ENCODE assay signal across 23 cellular contexts in genomic region chr4:115780268-115780667, GRCh38.
DNase-seq lines count a peak whose midpoint lies in the region; ATAC-seq, FAIRE-seq and TF ChIP-seq lines count a peak whose summit lies in the region.
"Had no signal": no experiment of that assay in that cellular context is flagged by ENCODE, and none has a peak within 500 bp of the region (broad histone marks: within the 10 kb centered on the region; RNA-seq: fewer than 3 reads in every experiment).

No MANE protein-coding gene starts in this region.

- H3K36me3 ChIP-seq in HepG2 (replicated peaks in 1 of 2; ENCODE audit: control insufficient read depth in 1 of 2, insufficient read depth in 2 of 2, low read length in 2 of 2) (no peaks in the 10 kb centered on the region), right lobe of liver (no peaks in the 10 kb centered on the region), lower lobe of right lung (no peaks in the 10 kb centered on the region)
- H3K36me3 ChIP-seq: BLaER1 had no signal

- 34% methylated on average over 4 of the region's 4 CpGs for WGBS in HepG2 (ENCODE audit: low lambda C conversion rate)
- WGBS in right lobe of liver (ENCODE audit: insufficient coverage, low coverage, low lambda C conversion rate, missing lambda C conversion rate), result 45% methylated on average over 4 of the region's 4 CpGs

- no peak for ATAC-seq in HepG2
- no peak for ATAC-seq in right lobe of liver
- no peak for ATAC-seq in lower lobe of right lung
- no peak for ATAC-seq in GM19397 (IDR thresholded peaks at IDR 0.05; ENCODE audit: unreplicated experiment)
- no peak for ATAC-seq in HG02623 (IDR thresholded peaks at IDR 0.05; ENCODE audit: unreplicated experiment)
- ATAC-seq: A549; CD8-positive, alpha-beta T cell; Right ventricle myocardium inferior had no signal

- H3K27me3 ChIP-seq in HepG2 (ENCODE audit: control insufficient read depth in 1 of 2, insufficient read depth in 2 of 2, low read length in 2 of 2), result no peaks in the 10 kb centered on the region
- H3K27me3 ChIP-seq in right lobe of liver, result no peaks in the 10 kb centered on the region
- no peaks in the 10 kb centered on the region for H3K27me3 ChIP-seq in lower lobe of right lung (ENCODE audit: low read depth)
- H3K27me3 ChIP-seq: BLaER1 had no signal

- H3K4me2 ChIP-seq in HepG2 (ENCODE audit: low read depth, low read length), result no peak overlapping the region
- H3K4me2 ChIP-seq: A549 had no signal

- TF ChIP-seq POLR2A in HepG2 (IDR thresholded peaks at IDR 0.05; ENCODE audit: insufficient read depth in 1 of 2, low read depth in 2 of 2, low read length in 2 of 2) (no peak), right lobe of liver (IDR thresholded peaks at IDR 0.05) (no peak)

- H3K79me2 ChIP-seq in HepG2 (ENCODE audit: insufficient read depth, low read length), result no peaks in the 10 kb centered on the region

- no peak overlapping the region for H3K4me3 ChIP-seq in HepG2 (replicated peaks in 1 of 3; ENCODE audit: insufficient read depth in 1 of 3, low read depth in 2 of 3, low read length in 3 of 3)
- H3K4me3 ChIP-seq in right lobe of liver, result no peak overlapping the region
- H3K4me3 ChIP-seq in LNCaP clone FGC (ENCODE audit: low read depth, low read length), result no peak overlapping the region
- H3K4me3 ChIP-seq in lower lobe of right lung, result no peak overlapping the region
- H3K4me3 ChIP-seq: A549, BLaER1 had no signal

- FAIRE-seq in HepG2 (lab: Jason Lieb, UNC), result no peak
- FAIRE-seq: A549, GM12892, GM18507, RCC 7860 had no signal

- no peak for DNase-seq in HepG2 (ENCODE audit: low spot score)
- DNase-seq in right lobe of liver, result no peak
- DNase-seq in LNCaP clone FGC (ENCODE audit: low read depth), result no peak
- DNase-seq in lower lobe of right lung, result no peak
- no peak for DNase-seq in mesenteric fat pad (ENCODE audit: low spot score)
- DNase-seq: Calu3; CD8-positive, alpha-beta T cell; DMS53; HFFc6; IMR-90; NCI-H1105 treated with DMSO at 0.1 percent for 48 hours; NCI-H187; NCI-H226; NCI-H524 treated with DMSO at 0.1 percent for 48 hours had no signal

- intact Hi-C loops in HepG2 (cut with micrococcal nuclease; ENCODE audit: unreplicated experiment), result no loop called here
- intact Hi-C loops in right lobe of liver (cut with DNase I), result no loop called here
- intact Hi-C loops in lower lobe of right lung (cut with DNase I), result no loop called here

- H3K9ac ChIP-seq in HepG2 (ENCODE audit: insufficient read depth, low read depth, low read length), result no peak overlapping the region
- H3K9ac ChIP-seq: BLaER1 had no signal

- no peak overlapping the region for H2AFZ ChIP-seq in HepG2 (ENCODE audit: low read length)

- POLR2A ChIA-PET in HepG2 (lab: Yijun Ruan, JAX), result no interaction called here

- no TSS peak for BruUV-seq in HepG2 (replicated peaks; lab: Mats Ljungman, UMichigan)

- TF ChIP-seq EP300 in HepG2 (IDR thresholded peaks at IDR 0.05; ENCODE audit: low read depth in 2 of 2, low read length in 2 of 2) (no peak), HepG2 (CRISPR knock-in tag; IDR thresholded peaks at IDR 0.05; ENCODE audit: borderline replicate concordance) (no peak)

- H3K9me3 ChIP-seq in HepG2 (ENCODE audit: low read length), result no peaks in the 10 kb centered on the region
- H3K9me3 ChIP-seq in right lobe of liver, result no peaks in the 10 kb centered on the region
- H3K9me3 ChIP-seq in lower lobe of right lung, result no peaks in the 10 kb centered on the region
- H3K9me3 ChIP-seq: A549, BLaER1 had no signal

- H3K4me1 ChIP-seq in HepG2 (ENCODE audit: insufficient read depth, low read length) (no peaks in the 10 kb centered on the region), right lobe of liver (no peaks in the 10 kb centered on the region), lower lobe of right lung (no peaks in the 10 kb centered on the region)
- H3K4me1 ChIP-seq: A549 had no signal

- CTCF ChIA-PET in HepG2 (lab: Yijun Ruan, JAX; ENCODE audit: low intra/inter-chr PET ratio, low total read pairs), result no interaction called here

- H4K20me1 ChIP-seq in HepG2 (ENCODE audit: insufficient read depth, low read length), result no peaks in the 10 kb centered on the region
- H4K20me1 ChIP-seq: BLaER1 had no signal

- TF ChIP-seq CTCF in HepG2 (CRISPR knock-in tag; IDR thresholded peaks at IDR 0.05) (no peak), right lobe of liver (IDR thresholded peaks at IDR 0.05) (no peak), LNCaP clone FGC (IDR thresholded peaks at IDR 0.05; ENCODE audit: control insufficient read depth, extremely low read depth, insufficient read depth) (peak; percentile 57), VCaP (conservative IDR thresholded peaks at IDR 0.05) (peak; percentile 43), lower lobe of right lung (IDR thresholded peaks at IDR 0.05) (no peak)

- in situ Hi-C loops in HepG2 (cut with HindIII; ENCODE audit: extremely low pct_ligation_motif_present, low pct_unique_long_range_greater_than_20kb), result no loop called here

- H3K27ac ChIP-seq in HepG2 (ENCODE audit: extremely low read length, insufficient read depth, low read length), result no peak overlapping the region
- no peak overlapping the region for H3K27ac ChIP-seq in right lobe of liver
- no peak overlapping the region for H3K27ac ChIP-seq in VCaP
- H3K27ac ChIP-seq in lower lobe of right lung, result no peak overlapping the region
- H3K27ac ChIP-seq: A549, BLaER1 had no signal

- TF ChIP-seq RAD21 in HepG2 (CRISPR knock-in tag; IDR thresholded peaks at IDR 0.05), result no peak

TF ChIP-seq in HepG2, 621 proteins besides CTCF, POLR2A, EP300 and RAD21:
- TF ChIP-seq MAFK (conservative IDR thresholded peaks at IDR 0.05 in 1 of 2, IDR thresholded peaks at IDR 0.05 in 1 of 2; ENCODE audit: low read length in 2 of 2) (peak in 1 of 2 experiments; percentile 37; a peak in 1 of 4 replicates), SPEN (CRISPR knock-in tag; IDR thresholded peaks at IDR 0.05; ENCODE audit: low read depth) (no peak), MAFF (IDR thresholded peaks at IDR 0.05; ENCODE audit: low read depth, low read length) (0 out of 2 replicates have a peak, but pooled peaks have one; percentile 10), TFAP4 (IDR thresholded peaks at IDR 0.05; ENCODE audit: borderline replicate concordance, low read depth) (no peak)

Comparison
In these comparisons a context has a peak if more than half of its experiments do, and no peak if none do; other contexts are left out.
1. CTCF ChIP-seq: peak in LNCaP clone FGC (single experiment) and VCaP (single experiment); none in HepG2 (single experiment), right lobe of liver (0 of 4) and lower lobe of right lung (single experiment).